ENCODE assay signal across 25 cellular contexts in the genomic region with DNA sequence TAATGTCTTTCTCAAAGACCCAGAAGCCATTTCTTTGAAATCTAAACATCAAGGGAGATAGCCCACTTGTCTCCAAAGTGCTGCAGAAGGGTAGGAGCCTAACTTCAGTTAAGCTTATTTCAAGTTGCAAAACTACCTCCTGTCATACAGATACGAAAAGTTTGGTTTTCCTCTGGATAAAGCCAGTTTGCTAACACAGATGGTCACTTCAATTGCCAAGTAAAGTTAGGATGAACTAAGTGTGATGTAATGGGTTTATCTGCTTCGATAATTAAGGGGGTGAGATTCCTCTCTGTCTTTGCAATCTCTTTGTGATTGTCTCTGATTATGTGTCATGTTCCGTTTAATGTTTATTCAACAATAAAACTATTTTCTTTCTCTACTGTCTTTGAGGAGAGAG.
"Had no signal": no experiment of that assay in that cellular context is flagged by ENCODE, and none has a peak within 500 bp of the region (broad histone marks: within the 10 kb centered on the region; RNA-seq: fewer than 3 reads in every experiment).

No MANE protein-coding gene starts in this region.

- H3K27ac ChIP-seq: epithelial cell of prostate, foreskin keratinocyte, hepatocyte, transverse colon had no signal

- H3K9me3 ChIP-seq: transverse colon had no signal

- H3K79me2 ChIP-seq: hepatocyte had no signal

- H3K36me3 ChIP-seq: transverse colon had no signal

- ATAC-seq: activated CD8-positive, alpha-beta T cell treated with anti-CD3 and anti-CD28 coated beads for 36 hours; activated T-helper 17 cell treated with anti-CD3 and anti-CD28 coated beads, Interleukin-2, amount 50 U/mL, for 72 hours; effector memory CD8-positive, alpha-beta T cell; foreskin keratinocyte had no signal

- H3K4me2 ChIP-seq: hepatocyte had no signal

- H2AFZ ChIP-seq: hepatocyte had no signal

- DNase-seq: activated CD4-positive, alpha-beta T cell treated with anti-CD3 and anti-CD28 coated beads, Interleukin-2, amount 10 ng/mL, durations not matched to agents 24 days and 14 days; activated CD4-positive, CD25-positive, alpha-beta regulatory T cell; activated CD8-positive, alpha-beta T cell treated with anti-CD3 and anti-CD28 coated beads for 36 hours; activated naive CD4-positive, alpha-beta T cell; activated naive CD8-positive, alpha-beta T cell treated with anti-CD3 and anti-CD28 coated beads for 36 hours; activated T-cell treated with anti-CD3 and anti-CD28 coated beads, Interleukin-2, amount 50 U/mL, for 1 hour; amniotic stem cell; effector memory CD8-positive, alpha-beta T cell; foreskin keratinocyte; islet precursor cell; nephron progenitor cell; occipital lobe; retina; stimulated activated CD4-positive, alpha-beta T cell treated with anti-CD3 and anti-CD28 coated beads, Interleukin-12 subunit alpha, Interleukin-12 subunit beta, amount 100 ng/mL, for 4 hours; stimulated activated CD4-positive, alpha-beta T cell treated with anti-CD3 and anti-CD28 coated beads, Interleukin-1b, Interleukin-23, amount 100 ng/mL, for 48 hours; stimulated activated CD8-positive, alpha-beta memory T cell treated with anti-CD3 and anti-CD28 coated beads, Interleukin-4, amount 100 ng/mL, for 48 hours; stimulated activated naive CD4-positive, alpha-beta T cell treated with Interleukin-2 at 50 U/mL for 16 hours; substantia nigra; T-helper 1 cell; T-helper 9 cell; transverse colon had no signal

- H3K27me3 ChIP-seq: foreskin keratinocyte, hepatocyte, transverse colon had no signal

- H3K4me3 ChIP-seq: hepatocyte, lung, transverse colon had no signal
